17 cellular contexts compared by ENCODE assay signal in genomic region chr11:95132956-95133355, GRCh38. TPM values are rescaled to one million over a fixed set of nuclear protein-coding genes. Genes with fewer than 3 reads are reported as not detected.
DNase-seq lines count a peak whose midpoint lies in the region; ATAC-seq and TF ChIP-seq lines count a peak whose summit lies in the region.
"Had no signal": no experiment of that assay in that cellular context is flagged by ENCODE, and none has a peak within 500 bp of the region (broad histone marks: within the 10 kb centered on the region; RNA-seq: fewer than 3 reads in every experiment).

No MANE protein-coding gene starts in this region.

- H3K4me3 ChIP-seq in mammary epithelial cell (replicated peaks in 1 of 3; ENCODE audit: insufficient read depth in 1 of 3, low read depth in 2 of 3, low read length in 3 of 3) (no peak overlapping the region), psoas muscle (no peak overlapping the region)
- H3K4me3 ChIP-seq: dorsolateral prefrontal cortex, heart left ventricle, neural progenitor cell, SJSA1 had no signal

- no peak overlapping the region for H2AFZ ChIP-seq in mammary epithelial cell (ENCODE audit: low read depth, low read length)
- H2AFZ ChIP-seq: neural progenitor cell had no signal

- peak in 3 of 4 donors; percentile 74 to 79 (median 77) for ATAC-seq in psoas muscle
- no peak for ATAC-seq in GM21423 (IDR thresholded peaks at IDR 0.05; ENCODE audit: unreplicated experiment)
- ATAC-seq in HG03280 (IDR thresholded peaks at IDR 0.05; ENCODE audit: unreplicated experiment): no peak
- ATAC-seq in Right ventricle myocardium superior (ENCODE audit: poor library complexity): no peak
- ATAC-seq: esophagus mucosa, heart left ventricle had no signal

- no TSS peak for BruUV-seq in mammary epithelial cell (replicated peaks; lab: Mats Ljungman, UMichigan)

- H3K9ac ChIP-seq in mammary epithelial cell (ENCODE audit: insufficient read depth, low read length): peak overlapping the region; percentile 5
- H3K9ac ChIP-seq: neural progenitor cell had no signal

- H3K27me3 ChIP-seq in mammary epithelial cell (ENCODE audit: insufficient read depth, low read length): no peaks in the 10 kb centered on the region
- no peaks in the 10 kb centered on the region for H3K27me3 ChIP-seq in psoas muscle (ENCODE audit: insufficient read depth in 3 of 3, low read length in 2 of 3)
- H3K27me3 ChIP-seq: brain microvascular endothelial cell, dorsolateral prefrontal cortex, heart left ventricle, neural progenitor cell, SJSA1 had no signal

- DNase-seq in G401 (ENCODE audit: low spot score) (peak; percentile 49), NCI-H1105 treated with DMSO at 0.1 percent for 48 hours (lab: John Stamatoyannopoulos, UW) (peak; percentile 70), mammary epithelial cell (peak; percentile 89), psoas muscle (no peak), Right ventricle myocardium superior (no peak)
- DNase-seq: activated CD4-positive, alpha-beta T cell treated with anti-CD3 and anti-CD28 coated beads, Interleukin-2, amount 10 ng/mL, durations not matched to agents 7 days and 5 days; activated T-cell treated with anti-CD3 and anti-CD28 coated beads for 4 hours; brain microvascular endothelial cell; dorsolateral prefrontal cortex; HCEC 1CT; heart left ventricle; retina had no signal

- CTCF ChIA-PET in mammary epithelial cell (lab: Charles Lee; ENCODE audit: low non-redundant PET): no interaction called here

- TF ChIP-seq CTCF in mammary epithelial cell (conservative IDR thresholded peaks at IDR 0.05 in 1 of 2, IDR thresholded peaks at IDR 0.05 in 1 of 2; ENCODE audit: extremely low read depth in 1 of 2, insufficient read depth in 1 of 2, low read depth in 1 of 2, low read length in 2 of 2): no peak
- TF ChIP-seq CTCF in psoas muscle (IDR thresholded peaks at IDR 0.05): no peak

- in situ Hi-C loops in G401 (cut with HindIII; ENCODE audit: low sequenced_read_pairs) (no loop called here), mammary epithelial cell (cut with MboI; ENCODE audit: low sequenced_read_pairs in 2 of 2) (no loop called here)

- H3K4me2 ChIP-seq in mammary epithelial cell (ENCODE audit: insufficient read depth, low read depth, low read length): peak overlapping the region; percentile 14
- H3K4me2 ChIP-seq: neural progenitor cell had no signal

- H3K9me3 ChIP-seq in mammary epithelial cell (replicated peaks; ENCODE audit: insufficient read depth, low read length): no peaks in the 10 kb centered on the region
- no peaks in the 10 kb centered on the region for H3K9me3 ChIP-seq in psoas muscle
- H3K9me3 ChIP-seq: SJSA1 had no signal

- no peaks in the 10 kb centered on the region for H3K79me2 ChIP-seq in mammary epithelial cell (ENCODE audit: insufficient read depth, low read length)

- intact Hi-C loops in mammary epithelial cell (cut with micrococcal nuclease): loop anchor here (5.0 kb wide), 1 partner anchor 161 kb away; the partner anchor contains the start of genes CWC15 and KDM4D
- intact Hi-C loops in psoas muscle (cut with DNase I): no loop called here
- intact Hi-C loops in Right ventricle myocardium superior (cut with DNase I): no loop called here

- peaks cover 31% of the 10 kb centered on the region for H3K4me1 ChIP-seq in mammary epithelial cell (ENCODE audit: insufficient read depth, low read length)
- peaks cover 7% of the 10 kb centered on the region for H3K4me1 ChIP-seq in psoas muscle
- H3K4me1 ChIP-seq: neural progenitor cell, SJSA1 had no signal

- 0% methylated on average over 2 of the region's 2 CpGs for WGBS in mammary epithelial cell (ENCODE audit: low coverage, missing lambda C conversion rate)
- 18 to 30% (median 27%) methylated on average over 2 of the region's 2 CpGs for WGBS in psoas muscle, 3 donors

- H4K20me1 ChIP-seq in mammary epithelial cell (ENCODE audit: insufficient read depth, low read length): no peaks in the 10 kb centered on the region

- H3K36me3 ChIP-seq in mammary epithelial cell (ENCODE audit: insufficient read depth, low read length) (peaks cover 3% of the 10 kb centered on the region), psoas muscle (ENCODE audit: insufficient read depth in 1 of 2, low read depth in 1 of 2) (peaks cover 4 to 36% of the 10 kb centered on the region in 2 donors)
- H3K36me3 ChIP-seq: neural progenitor cell, SJSA1 had no signal

- H3K27ac ChIP-seq in mammary epithelial cell (ENCODE audit: insufficient read depth, low read depth, low read length) (peak overlapping the region; percentile 82), psoas muscle (no peak overlapping the region)
- H3K27ac ChIP-seq: brain microvascular endothelial cell, heart left ventricle, neural progenitor cell, SJSA1 had no signal

- dilution Hi-C loops in mammary epithelial cell (cut with HindIII; ENCODE audit: low sequenced_read_pairs): no loop called here

RNA-seq across cellular contexts. Expression of gene ENDOD1, which starts 43.3 kb away (rescaled TPM):
- total RNA-seq in G401 (2014; rRNA removed; shearing (Covaris generic)): 0.64 and 1.2 TPM in 2 replicates
- total RNA-seq in mammary epithelial cell (100 to 1,000 TPM in 1 of 2 donors, 10 to 100 TPM in 1; 47.9 to 206 TPM), psoas muscle (10 to 100 TPM; 29.0 to 55.3 (median 41.3) TPM), Right ventricle myocardium superior (10.4 TPM)
- polyA plus RNA-seq in mammary epithelial cell (37.2 TPM), psoas muscle (10 to 100 TPM in 2 of 3 donors, 1 to 10 TPM in 1; 9.8 to 22.5 (median 20.1) TPM)
- polyA minus RNA-seq in mammary epithelial cell: 66.9 TPM

Comparison
In these comparisons a context has a peak if more than half of its experiments do, and no peak if none do; other contexts are left out.
1. DNase-seq: peak in G401 (single experiment), NCI-H1105 treated with DMSO at 0.1 percent for 48 hours (single experiment) and mammary epithelial cell (single experiment); none in psoas muscle (0 of 2) and Right ventricle myocardium superior (single experiment).
2. ATAC-seq: peak in psoas muscle (3 of 4); none in GM21423 (single experiment), HG03280 (single experiment) and Right ventricle myocardium superior (single experiment).